26 cellular contexts compared by ENCODE assay signal in genomic region chr11:77519847-77520246, GRCh38. TPM values are rescaled to one million over a fixed set of nuclear protein-coding genes. Genes with fewer than 3 reads are reported as not detected.
DNase-seq lines count a peak whose midpoint lies in the region; ATAC-seq, FAIRE-seq and TF ChIP-seq lines count a peak whose summit lies in the region.
"Had no signal": no experiment of that assay in that cellular context is flagged by ENCODE, and none has a peak within 500 bp of the region (broad histone marks: within the 10 kb centered on the region; RNA-seq: fewer than 3 reads in every experiment).

No MANE protein-coding gene starts in this region.

- no peak for TF ChIP-seq POLR2A in K562 (conservative IDR thresholded peaks at IDR 0.05)

- H3K36me3 ChIP-seq in K562 (ENCODE audit: control insufficient read depth, insufficient read depth, low read length), result no peaks in the 10 kb centered on the region
- H3K36me3 ChIP-seq: BE2C; BLaER1 treated with 17β-estradiol and CSF1 and Interleukin-3, amounts not matched to agents 10 nM and 100 nM had no signal

- H3K23me2 ChIP-seq in H9 (ENCODE audit: insufficient read length, low read depth, low read length, poor library complexity, severe bottlenecking), result no peaks in the 10 kb centered on the region

- H3K79me2 ChIP-seq in H9 (ENCODE audit: insufficient read depth, low read length) (no peaks in the 10 kb centered on the region), K562 (ENCODE audit: control insufficient read depth, insufficient read depth, low read length) (no peaks in the 10 kb centered on the region)

- in situ Hi-C loops in K562 (cut with MboI), result no loop called here

- H4K20me1 ChIP-seq in H9 (ENCODE audit: control insufficient read depth, insufficient read depth, insufficient read length) (no peaks in the 10 kb centered on the region), K562 (replicated peaks; ENCODE audit: control insufficient read depth, insufficient read depth, low read length) (no peaks in the 10 kb centered on the region)
- H4K20me1 ChIP-seq: BLaER1 treated with 17β-estradiol and CSF1 and Interleukin-3, amounts not matched to agents 10 nM and 100 nM had no signal

- H4K91ac ChIP-seq in H9 (ENCODE audit: insufficient read length, low read depth, low read length), result no peak overlapping the region

- H3K9ac ChIP-seq in H9 (ENCODE audit: extremely low read depth, insufficient read length, low read length) (no peak overlapping the region), K562 (ENCODE audit: insufficient read depth in 1 of 2, low read depth in 2 of 2, low read length in 2 of 2) (no peak overlapping the region)
- H3K9ac ChIP-seq: BLaER1 treated with 17β-estradiol and CSF1 and Interleukin-3, amounts not matched to agents 10 nM and 100 nM had no signal

- H3K27me3 Mint-ChIP-seq in H9 (ENCODE audit: low read depth), result no peaks in the 10 kb centered on the region
- H3K27me3 Mint-ChIP-seq in glutamatergic neuron (ENCODE audit: unreplicated experiment), result peaks cover 8% of the 10 kb centered on the region
- H3K27me3 Mint-ChIP-seq in osteocyte (ENCODE audit: unreplicated experiment), result peaks cover 5% of the 10 kb centered on the region
- H3K27me3 Mint-ChIP-seq: CD4-positive, alpha-beta T cell had no signal

- no CpG with 5 or more reads among the region's 3 CpGs for WGBS in H9 (ENCODE audit: extremely low coverage, insufficient read length, low lambda C conversion rate)
- WGBS in K562 (ENCODE audit: insufficient coverage, low coverage, missing lambda C conversion rate), result 0% methylated on average over 2 of the region's 3 CpGs

- no peak overlapping the region for H3K4ac ChIP-seq in H9 (ENCODE audit: low read depth, low read length)

- no peak for TF ChIP-seq EP300 in K562 (IDR thresholded peaks at IDR 0.05; ENCODE audit: low read length)

- H3K4me2 ChIP-seq in H9 (ENCODE audit: insufficient read depth, insufficient read length, low read length) (no peak overlapping the region), K562 (ENCODE audit: insufficient read depth, low read length) (no peak overlapping the region)
- H3K4me2 ChIP-seq: A549; BLaER1 treated with 17β-estradiol and CSF1 and Interleukin-3, amounts not matched to agents 10 nM and 100 nM had no signal

- peak; percentile 43 for DNase-seq in H9
- peak in 2 of 4 experiments; percentile 36 to 43 for DNase-seq in K562 (ENCODE audit: extremely low read depth in 1 of 4, low spot score in 3 of 4)
- DNase-seq in glutamatergic neuron, result no peak
- DNase-seq in osteocyte (ENCODE audit: extremely low spot score, unreplicated experiment), result peak; percentile 62
- DNase-seq in foreskin fibroblast, result no peak
- DNase-seq in NCI-H446 treated with DMSO at 0.1 percent for 48 hours (lab: John Stamatoyannopoulos, UW), result no peak
- DNase-seq: 8988T; ACHN; AML-193; BE2C; CD4-positive, alpha-beta T cell; CD8-positive, alpha-beta memory T cell; DMS 273 treated with DMSO at 0.1 percent for 48 hours; DMS53; DMS79 treated with DMSO at 0.1 percent for 48 hours; GF-D8; GOT3; H7; HFFc6 had no signal

- H3K79me1 ChIP-seq in H9 (ENCODE audit: insufficient read depth, low read depth, low read length, poor library complexity, severe bottlenecking), result no peaks in the 10 kb centered on the region

- no peak overlapping the region for H2BK120ac ChIP-seq in H9 (ENCODE audit: low read depth, low read length, poor library complexity, severe bottlenecking)

- BruUV-seq in K562 (replicated peaks; lab: Mats Ljungman, UMichigan), result no TSS peak

- no peak overlapping the region for H3K18ac ChIP-seq in H9 (ENCODE audit: insufficient read length, low read depth, low read length)

- H3K56ac ChIP-seq in H9 (ENCODE audit: insufficient read length, low read depth, low read length), result no peak overlapping the region

- H3K27me3 ChIP-seq in H9 (ENCODE audit: insufficient read depth, low read length) (no peaks in the 10 kb centered on the region), K562 (ENCODE audit: control insufficient read depth in 2 of 2, insufficient read depth in 2 of 2, low read length in 2 of 2) (no peaks in the 10 kb centered on the region; a peak in 1 of 5 replicates)
- H3K27me3 ChIP-seq: BE2C; BLaER1 treated with 17β-estradiol and CSF1 and Interleukin-3, amounts not matched to agents 10 nM and 100 nM had no signal

- H3K4me1 ChIP-seq in H9 (ENCODE audit: insufficient read depth, low read length) (peaks cover 5% of the 10 kb centered on the region; the same call in 1 of the 2 replicates), K562 (replicated peaks in 1 of 2; ENCODE audit: control insufficient read depth in 2 of 2, insufficient read depth in 2 of 2, low read length in 2 of 2) (no peaks in the 10 kb centered on the region)

- no peak for FAIRE-seq in K562 (lab: Jason Lieb, UNC)
- FAIRE-seq: A549, D721Med, GM12891, GM18507 had no signal

- H2AFZ ChIP-seq in H9 (ENCODE audit: low read length) (no peak overlapping the region), K562 (ENCODE audit: low read depth, low read length) (no peak overlapping the region)

- H2BK15ac ChIP-seq in H9 (ENCODE audit: low read depth, low read length), result no peak overlapping the region

- no peaks in the 10 kb centered on the region for H3K9me1 ChIP-seq in K562 (ENCODE audit: control insufficient read depth, insufficient read depth, low read length)

- ATAC-seq in K562 (peak; percentile 69), esophagus mucosa (no peak)

- H2BK5ac ChIP-seq in H9 (ENCODE audit: insufficient read length, low read length), result no peak overlapping the region

- H2BK12ac ChIP-seq in H9 (ENCODE audit: insufficient read length, low read depth, low read length), result no peak overlapping the region

- no peak overlapping the region for H2BK20ac ChIP-seq in H9 (ENCODE audit: low read depth, low read length, poor library complexity, severe bottlenecking)

- no peak for TF ChIP-seq RAD21 in K562 (CRISPR knock-in tag; conservative IDR thresholded peaks at IDR 0.05 in 1 of 2, IDR thresholded peaks at IDR 0.05 in 1 of 2)

- CTCF ChIA-PET in K562 (lab: Yijun Ruan, JAX; ENCODE audit: low intra/inter-chr PET ratio), result no interaction called here

- H3K9me3 ChIP-seq in H9 (ENCODE audit: control insufficient read depth, low read depth, low read length) (no peaks in the 10 kb centered on the region), K562 (replicated peaks; ENCODE audit: control insufficient read depth, insufficient read depth, low read depth, low read length) (no peaks in the 10 kb centered on the region)
- H3K9me3 ChIP-seq: A549, BE2C had no signal

- no peak overlapping the region for H3K23ac ChIP-seq in H9 (ENCODE audit: insufficient read length, low read depth, low read length)

- no peak overlapping the region for H3K4me3 ChIP-seq in K562
- no peak overlapping the region for H3K4me3 ChIP-seq in foreskin fibroblast (ENCODE audit: low read depth in 1 of 2, low read length in 2 of 2)
- H3K4me3 ChIP-seq: A549; BLaER1 treated with 17β-estradiol and CSF1 and Interleukin-3, amounts not matched to agents 10 nM and 100 nM had no signal

- POLR2A ChIA-PET in K562 (lab: Yijun Ruan, JAX), result no interaction called here

- TF ChIP-seq CTCF in H9 (conservative IDR thresholded peaks at IDR 0.05), result no peak
- no peak for TF ChIP-seq CTCF in K562 (IDR thresholded peaks at IDR 0.05 in 2 of 3, conservative IDR thresholded peaks at IDR 0.05 in 1 of 3; ENCODE audit: insufficient read depth in 2 of 3, low read depth in 1 of 3, low read length in 3 of 3)
- TF ChIP-seq CTCF in glutamatergic neuron (IDR thresholded peaks at IDR 0.05; ENCODE audit: partially characterized antibody, unreplicated experiment), result no peak
- TF ChIP-seq CTCF in osteocyte (IDR thresholded peaks at IDR 0.05), result no peak
- TF ChIP-seq CTCF in foreskin fibroblast (IDR thresholded peaks at IDR 0.05; ENCODE audit: low read depth, low read length), result no peak

- H4K8ac ChIP-seq in H9 (replicated peaks; ENCODE audit: insufficient read length, low read depth, low read length), result no peak overlapping the region

- no peak overlapping the region for H4K5ac ChIP-seq in H9 (ENCODE audit: insufficient read length, low read depth, low read length)

- no peak overlapping the region for H2AK5ac ChIP-seq in H9 (ENCODE audit: insufficient read length, low read length)

- H3K9me3 Mint-ChIP-seq in H9 (peaks cover 11 to 12% of the 10 kb centered on the region in 2 experiments), glutamatergic neuron (ENCODE audit: unreplicated experiment) (peaks cover 8% of the 10 kb centered on the region), osteocyte (ENCODE audit: unreplicated experiment) (no peaks in the 10 kb centered on the region)
- H3K9me3 Mint-ChIP-seq: CD4-positive, alpha-beta T cell; CD8-positive, alpha-beta memory T cell; HFFc6 had no signal

- no peak overlapping the region for H3K14ac ChIP-seq in H9 (ENCODE audit: insufficient read depth, low read length)

- H3K36me3 Mint-ChIP-seq in H9 (ENCODE audit: insufficient read depth in 1 of 3, low read depth in 3 of 3) (peaks cover 3 to 13% (median 5%) of the 10 kb centered on the region in 3 experiments), glutamatergic neuron (ENCODE audit: unreplicated experiment) (no peaks in the 10 kb centered on the region), osteocyte (ENCODE audit: unreplicated experiment) (no peaks in the 10 kb centered on the region)
- H3K36me3 Mint-ChIP-seq: CD14-positive monocyte; CD8-positive, alpha-beta memory T cell had no signal

- no peak overlapping the region for H3T11ph ChIP-seq in H9 (ENCODE audit: low read length)

- H3K4me3 Mint-ChIP-seq in H9, result no peak overlapping the region
- H3K4me3 Mint-ChIP-seq in glutamatergic neuron (ENCODE audit: unreplicated experiment), result no peak overlapping the region
- H3K4me3 Mint-ChIP-seq in osteocyte (ENCODE audit: unreplicated experiment), result no peak overlapping the region
- H3K4me3 Mint-ChIP-seq: CD14-positive monocyte; CD4-positive, alpha-beta T cell; CD8-positive, alpha-beta memory T cell; HFFc6 had no signal

- H3K27ac ChIP-seq in H9 (ENCODE audit: insufficient read length, low read depth, low read length) (no peak overlapping the region), K562 (ENCODE audit: extremely low read depth, low read depth, low read length) (no peak overlapping the region)
- H3K27ac ChIP-seq: A549; BLaER1 treated with 17β-estradiol and CSF1 and Interleukin-3, amounts not matched to agents 10 nM and 100 nM had no signal

- peaks cover 14 to 26% of the 10 kb centered on the region in 2 experiments for H3K4me1 Mint-ChIP-seq in H9
- peaks cover 34% of the 10 kb centered on the region for H3K4me1 Mint-ChIP-seq in glutamatergic neuron (ENCODE audit: low read depth, unreplicated experiment)
- no peaks in the 10 kb centered on the region for H3K4me1 Mint-ChIP-seq in osteocyte (ENCODE audit: unreplicated experiment)
- H3K4me1 Mint-ChIP-seq: CD8-positive, alpha-beta memory T cell had no signal

- intact Hi-C loops in K562 (cut with micrococcal nuclease), result no loop called here

- H3K27ac Mint-ChIP-seq in H9 (0 out of 7 replicates have a peak overlapping the region, but pooled peaks of 1 of the 3 experiments have one; percentile 30), glutamatergic neuron (ENCODE audit: unreplicated experiment) (peak overlapping the region; percentile 14), osteocyte (ENCODE audit: unreplicated experiment) (no peak overlapping the region)
- H3K27ac Mint-ChIP-seq: CD4-positive, alpha-beta T cell; CD8-positive, alpha-beta memory T cell; HFFc6 had no signal

RNA-seq across cellular contexts. Expression of gene PAK1, which starts 46.0 kb away (rescaled TPM):
- total RNA-seq in H9 (2021), result 120 and 122 TPM in 2 replicates
- 2.6 and 7.2 TPM in 2 replicates for total RNA-seq in K562 (2011; cell fraction: chromatin; rRNA removed; ENCODE audit: low replicate concordance)
- total RNA-seq in K562 (2011; cell fraction: nucleolus; rRNA removed), result 1.6 and 2.2 TPM in 2 replicates
- 2.2 and 5.6 TPM in 2 replicates for total RNA-seq in K562 (2011; cell fraction: nucleoplasm; rRNA removed)
- 2.0 and 2.9 TPM in 2 replicates for total RNA-seq in K562 (2014; rRNA removed)
- 1.1 and 1.9 TPM in 2 replicates for total RNA-seq in K562 (2014; rRNA removed; fragmentation: Illumina TruSeq; extraction: Trizol)
- total RNA-seq in K562 (2015; rRNA removed; fragmentation: Illumina TruSeq; extraction: Trizol), result 2.1 and 2.4 TPM in 2 replicates
- total RNA-seq in K562 (2021), result 1.9 TPM in 2 replicates
- polyA plus RNA-seq in K562 (2011; rRNA removed), result 10.3 and 11.7 TPM in 2 replicates
- 5.2 and 9.3 TPM in 2 replicates for polyA plus RNA-seq in K562 (2011; cell fraction: cytosol; rRNA removed)
- polyA plus RNA-seq in K562 (2011; cell fraction: nucleus; rRNA removed), result 11.0 and 13.4 TPM in 2 replicates
- polyA plus RNA-seq in K562 (2012), result 2.2 and 2.4 TPM in 2 replicates
- 1.7 TPM in 2 replicates for polyA plus RNA-seq in K562 (2014; fragmentation: Illumina TruSeq; extraction: Trizol)
- polyA plus RNA-seq in K562 (2014; fragmentation: Nextera tagmentation; extraction: Ambion mirVana), result under 1 TPM; 0.52 to 0.80 TPM
- 1.9 and 2.2 TPM in 2 replicates for polyA plus RNA-seq in K562 (2014; rRNA removed)
- polyA minus RNA-seq in K562 (2011; rRNA and poly(A)+ RNA removed), result 18.2 and 19.3 TPM in 2 replicates
- 7.9 and 9.7 TPM in 2 replicates for polyA minus RNA-seq in K562 (2011; cell fraction: cytosol; rRNA and poly(A)+ RNA removed)
- 3.6 and 13.0 TPM in 2 replicates for polyA minus RNA-seq in K562 (2011; cell fraction: nucleus; rRNA and poly(A)+ RNA removed)
- 126 TPM for total RNA-seq in glutamatergic neuron (ENCODE audit: unreplicated experiment)
- 17.4 and 20.9 TPM in 2 replicates for total RNA-seq in osteocyte
- 29.2 TPM for total RNA-seq in esophagus mucosa

Comparison
In these comparisons a context has a peak if more than half of its experiments do, and no peak if none do; other contexts are left out.
1. DNase-seq: peak in H9 (single experiment) and osteocyte (single experiment); none in glutamatergic neuron (single experiment), foreskin fibroblast (0 of 2) and NCI-H446 treated with DMSO at 0.1 percent for 48 hours (single experiment).